ENCODE assay signal across 8 cellular contexts in the genomic region with DNA sequence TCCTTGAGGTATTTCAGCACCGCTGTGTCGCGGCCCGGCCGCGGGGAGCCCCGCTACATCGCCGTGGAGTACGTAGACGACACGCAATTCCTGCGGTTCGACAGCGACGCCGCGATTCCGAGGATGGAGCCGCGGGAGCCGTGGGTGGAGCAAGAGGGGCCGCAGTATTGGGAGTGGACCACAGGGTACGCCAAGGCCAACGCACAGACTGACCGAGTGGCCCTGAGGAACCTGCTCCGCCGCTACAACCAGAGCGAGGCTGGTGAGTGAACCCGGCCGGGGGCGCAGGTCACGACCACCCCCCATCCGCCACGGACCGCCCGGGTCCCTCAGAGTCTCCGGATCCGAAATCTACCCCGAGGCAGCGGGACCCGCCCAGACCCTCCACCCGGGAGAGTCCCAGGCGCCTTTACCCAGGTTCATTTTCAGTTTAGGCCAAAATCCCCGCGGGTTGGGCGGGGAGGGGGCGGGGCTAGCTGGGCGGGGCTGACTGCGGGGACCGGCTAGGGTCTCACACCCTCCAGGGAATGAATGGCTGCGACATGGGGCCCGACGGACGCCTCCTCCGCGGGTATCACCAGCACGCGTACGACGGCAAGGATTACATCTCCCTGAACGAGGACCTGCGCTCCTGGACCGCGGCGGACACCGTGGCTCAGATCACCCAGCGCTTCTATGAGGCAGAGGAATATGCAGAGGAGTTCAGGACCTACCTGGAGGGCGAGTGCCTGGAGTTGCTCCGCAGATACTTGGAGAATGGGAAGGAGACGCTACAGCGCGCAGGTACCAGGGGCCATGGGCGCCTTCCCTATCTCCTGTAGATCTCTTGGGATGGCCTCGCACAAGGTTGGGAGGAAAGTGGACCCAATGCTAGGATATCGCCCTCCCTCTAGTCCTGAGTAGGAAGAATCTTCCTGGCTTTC. TPM values are rescaled to one million over a fixed set of nuclear protein-coding genes. Genes with fewer than 3 reads are reported as not detected.
DNase-seq lines count a peak whose midpoint lies in the region; ATAC-seq and TF ChIP-seq lines count a peak whose summit lies in the region.

No MANE protein-coding gene starts in this region.

- peak; percentile 49 for DNase-seq in CD1c-positive myeloid dendritic cell (ENCODE audit: extremely low spot score)
- DNase-seq in RWPE2 (ENCODE audit: low spot score), result no peak
- DNase-seq in adrenal gland, result peak in 6 of 7 donors; percentile 31 to 75 (median 53)
- DNase-seq in stimulated activated CD4-positive, alpha-beta T cell treated with anti-CD3 and anti-CD28 coated beads, Interleukin-15, amount 100 ng/mL, for 24 hours, result peak; percentile 85
- no peak for DNase-seq in NCI-H1105 treated with DMSO at 0.1 percent for 48 hours (lab: John Stamatoyannopoulos, UW)
- DNase-seq in NCI-H1930 (lab: John Stamatoyannopoulos, UW), result no peak

- intact Hi-C loops in adrenal gland (cut with DNase I), result no loop called here

- no peak for TF ChIP-seq POLR2A in adrenal gland (IDR thresholded peaks at IDR 0.05)

- H3K27ac ChIP-seq in RWPE2 (ENCODE audit: poor library complexity, severe bottlenecking) (peak overlapping the region; percentile 8), adrenal gland (peak overlapping the region; percentile 45 to 87 (median 74)), iPS-18a (ENCODE audit: low read length) (no peak overlapping the region)

- H3K36me3 ChIP-seq in RWPE2 (ENCODE audit: low read depth) (peaks cover 4% of the 10 kb centered on the region), adrenal gland (replicated peaks in 1 of 2) (peaks cover 0 to 32% of the 10 kb centered on the region in 2 donors), iPS-18a (ENCODE audit: control insufficient read depth, low read depth, low read length) (no peaks in the 10 kb centered on the region)

- no peaks in the 10 kb centered on the region for H3K9me3 ChIP-seq in RWPE2 (ENCODE audit: severe bottlenecking)
- H3K9me3 ChIP-seq in adrenal gland (replicated peaks in 1 of 3), result no peaks in the 10 kb centered on the region
- H3K9me3 ChIP-seq in iPS-18a (ENCODE audit: control insufficient read depth, low read depth, low read length), result no peaks in the 10 kb centered on the region

- peak overlapping the region; percentile 88 for H3K4me3 ChIP-seq in RWPE2 (ENCODE audit: severe bottlenecking)
- peak overlapping the region; percentile 47 to 98 (median 72) for H3K4me3 ChIP-seq in adrenal gland
- H3K4me3 ChIP-seq in iPS-18a (ENCODE audit: low read length), result peak overlapping the region; percentile 79

- no peak overlapping the region for H3K9ac ChIP-seq in iPS-18a (ENCODE audit: low read length)

- ATAC-seq in GM21619 (IDR thresholded peaks at IDR 0.05; ENCODE audit: unreplicated experiment) (peak; percentile 49), RWPE2 (ENCODE audit: low read depth) (peak; percentile 2; the same call in 2 of the 3 replicates)

- TF ChIP-seq CTCF in RWPE2 (IDR thresholded peaks at IDR 0.05; ENCODE audit: poor library complexity, severe bottlenecking) (no peak), adrenal gland (IDR thresholded peaks at IDR 0.05) (no peak)

- H3K4me1 ChIP-seq in RWPE2 (ENCODE audit: insufficient read depth, poor library complexity, severe bottlenecking) (no peaks in the 10 kb centered on the region), adrenal gland (replicated peaks in 1 of 2) (peaks cover 0 to 7% of the 10 kb centered on the region in 2 donors), iPS-18a (ENCODE audit: control insufficient read depth, low read depth, low read length) (no peaks in the 10 kb centered on the region)

- H3K27me3 ChIP-seq in RWPE2 (ENCODE audit: insufficient read depth, poor library complexity, severe bottlenecking) (no peaks in the 10 kb centered on the region), adrenal gland (no peaks in the 10 kb centered on the region), iPS-18a (ENCODE audit: control insufficient read depth, insufficient read depth, low read length) (peaks cover 51% of the 10 kb centered on the region)

- 9 to 27% (median 11%) methylated on average over 9 to 76 of the region's 76 CpGs for WGBS in adrenal gland, 4 donors

RNA-seq across cellular contexts. Expression of a gene that starts 0.7 kb away (rescaled TPM):
- total RNA-seq in adrenal gland, result 100 to 1,000 TPM in 2 of 8 donors, 10 to 100 TPM in 6; 53.0 to 145 (median 85.0) TPM
- polyA plus RNA-seq in adrenal gland, result 100 to 1,000 TPM in 2 of 3 donors, 10 to 100 TPM in 1; 15.9 to 285 (median 171) TPM

RNA-seq across cellular contexts. Expression of a gene that starts 43.0 kb away (rescaled TPM):
- 1 to 10 TPM in 1 of 8 donors, under 1 TPM in 2, not detected in 5; 0.51 to 1.3 (median 0.96) TPM for total RNA-seq in adrenal gland
- polyA plus RNA-seq in adrenal gland, result 1 to 10 TPM in 1 of 3 donors, not detected in 2; 1.9 TPM

Comparison
In these comparisons a context has a peak if more than half of its experiments do, and no peak if none do; other contexts are left out.
1. DNase-seq: peak in CD1c-positive myeloid dendritic cell (single experiment), adrenal gland (6 of 7) and stimulated activated CD4-positive, alpha-beta T cell treated with anti-CD3 and anti-CD28 coated beads, Interleukin-15, amount 100 ng/mL, for 24 hours (single experiment); none in RWPE2 (single experiment), NCI-H1105 treated with DMSO at 0.1 percent for 48 hours (single experiment) and NCI-H1930 (0 of 2).
2. Peak in every context shown above with its lines, with median percentiles within 50 percentile points of each other: H3K4me3 ChIP-seq.